8 cellular contexts compared by ENCODE assay signal in genomic region chr5:34245032-34245394, GRCh38.
DNase-seq lines count a peak whose midpoint lies in the region; ATAC-seq and TF ChIP-seq lines count a peak whose summit lies in the region.
"Not testable (repeated sequence)": the region's sequence is repeated elsewhere in the genome, so short reads cannot be mapped to it uniquely, and the experiment has no call there.

No MANE protein-coding gene starts in this region.

- H3K27me3 ChIP-seq in HAP-1 (ENCODE audit: low read depth); IMR-90 (ENCODE audit: control insufficient read depth, insufficient read depth, low read length); body of pancreas; neuron (ENCODE audit: insufficient read depth, low read length); tibial artery: not testable (repeated sequence)

- H3K4me1 ChIP-seq in HAP-1; IMR-90 (ENCODE audit: control insufficient read depth, insufficient read depth, low read length); body of pancreas; neuron (ENCODE audit: insufficient read depth, low read length); tibial artery: not testable (repeated sequence)

- TF ChIP-seq RAD21 in IMR-90 (IDR thresholded peaks at IDR 0.05; ENCODE audit: low read length), result not testable (repeated sequence)

- H2BK15ac ChIP-seq in IMR-90 (ENCODE audit: low read depth, low read length), result not testable (repeated sequence)

- H3K36me3 ChIP-seq in HAP-1 (replicated peaks); IMR-90 (ENCODE audit: control insufficient read depth, insufficient read depth, low read length); body of pancreas (replicated peaks in 1 of 2; ENCODE audit: insufficient read depth in 1 of 2, low read depth in 2 of 2); neuron (ENCODE audit: insufficient read depth, low read length); tibial artery: not testable (repeated sequence)

- H4K8ac ChIP-seq in IMR-90 (ENCODE audit: low read depth in 2 of 2, low read length in 2 of 2), result not testable (repeated sequence)

- not testable (repeated sequence) for H3K18ac ChIP-seq in IMR-90 (ENCODE audit: low read depth, low read length)

- POLR2A ChIA-PET in IMR-90 (lab: Charles Lee; ENCODE audit: unreplicated experiment), result not testable (repeated sequence)

- ATAC-seq in GM18511 (IDR thresholded peaks at IDR 0.05; ENCODE audit: unreplicated experiment), result peak; percentile 75
- peak; percentile 94 for ATAC-seq in IMR-90 (ENCODE audit: low read depth)
- peak; percentile 96 for ATAC-seq in body of pancreas
- ATAC-seq in left cardiac atrium, result peak; percentile 96 to 99

- not testable (repeated sequence) for H2BK20ac ChIP-seq in IMR-90 (ENCODE audit: low read depth, low read length)

- peak overlapping the region; percentile 32 for H3K4me3 ChIP-seq in HAP-1
- H3K4me3 ChIP-seq in IMR-90 (ENCODE audit: insufficient read depth, low read depth, low read length), result peak overlapping the region; percentile 37
- H3K4me3 ChIP-seq in WI38 (ENCODE audit: low read depth, low read length), result peak overlapping the region; percentile 34; the same call in 1 of the 2 replicates
- H3K4me3 ChIP-seq in body of pancreas, result not testable (repeated sequence)
- H3K4me3 ChIP-seq in neuron (ENCODE audit: low read length), result peak overlapping the region; percentile 37
- peak overlapping the region; percentile 63 to 65 for H3K4me3 ChIP-seq in tibial artery

- H2AK9ac ChIP-seq in IMR-90 (replicated peaks; ENCODE audit: low read depth, low read length, poor library complexity), result not testable (repeated sequence)

- H3K4me2 ChIP-seq in IMR-90 (ENCODE audit: low read depth, low read length), result not testable (repeated sequence)

- BruUV-seq in IMR-90 (replicated peaks; lab: Mats Ljungman, UMichigan), result not testable (repeated sequence)

- H3K23ac ChIP-seq in IMR-90 (ENCODE audit: low read depth, low read length), result not testable (repeated sequence)

- not testable (repeated sequence) for H4K5ac ChIP-seq in IMR-90 (ENCODE audit: low read depth, low read length)

- H3K14ac ChIP-seq in IMR-90 (replicated peaks; ENCODE audit: low read depth, low read length), result not testable (repeated sequence)

- not testable (repeated sequence) for H3K27ac ChIP-seq in IMR-90 (ENCODE audit: insufficient read depth, low read length)
- H3K27ac ChIP-seq in body of pancreas (peak overlapping the region; percentile 75 to 88 (median 86)), tibial artery (peak overlapping the region; percentile 81 to 88)

- not testable (repeated sequence) for H3K9me1 ChIP-seq in IMR-90 (ENCODE audit: insufficient read depth, low read length)

- CTCF ChIA-PET in IMR-90 (lab: Yijun Ruan, JAX), result not testable (repeated sequence)

- TF ChIP-seq POLR2A in IMR-90 (IDR thresholded peaks at IDR 0.05; ENCODE audit: low read depth, low read length); body of pancreas (IDR thresholded peaks at IDR 0.05): not testable (repeated sequence)

- H3K9me3 ChIP-seq in HAP-1; IMR-90 (ENCODE audit: control insufficient read depth, insufficient read depth, low read length); body of pancreas; neuron (ENCODE audit: low read length); tibial artery: not testable (repeated sequence)

- H4K91ac ChIP-seq in IMR-90 (ENCODE audit: insufficient read depth, low read depth, low read length), result not testable (repeated sequence)

- in situ Hi-C loops in HAP-1 (cut with MboI; ENCODE audit: low sequenced_read_pairs); IMR-90 (cut with MboI; ENCODE audit: low sequenced_read_pairs): not testable (repeated sequence)

- not testable (repeated sequence) for TF ChIP-seq CTCF in IMR-90 (conservative IDR thresholded peaks at IDR 0.05; ENCODE audit: low read depth, low read length); WI38 (IDR thresholded peaks at IDR 0.05; ENCODE audit: low read depth, low read length); body of pancreas (IDR thresholded peaks at IDR 0.05); tibial artery (IDR thresholded peaks at IDR 0.05)

- H4K20me1 ChIP-seq in IMR-90 (ENCODE audit: insufficient read depth, low read length), result not testable (repeated sequence)

- not testable (repeated sequence) for H2AK5ac ChIP-seq in IMR-90 (ENCODE audit: low read depth, low read length)

- dilution Hi-C loops in IMR-90 (cut with HindIII; ENCODE audit: low sequenced_read_pairs, unreplicated experiment), result not testable (repeated sequence)

- not testable (repeated sequence) for H3K56ac ChIP-seq in IMR-90 (ENCODE audit: extremely low read depth, insufficient read depth, low read length)

- intact Hi-C loops in IMR-90 (cut with micrococcal nuclease); body of pancreas (cut with DNase I); left cardiac atrium (cut with DNase I); tibial artery (cut with DNase I; ENCODE audit: low total_unique reads): not testable (repeated sequence)

- not testable (repeated sequence) for H3K79me1 ChIP-seq in IMR-90 (ENCODE audit: low read depth in 1 of 2, low read length in 2 of 2)

- not testable (repeated sequence) for H2BK5ac ChIP-seq in IMR-90 (ENCODE audit: low read depth, low read length, poor library complexity, severe bottlenecking)

- no CpG with 5 or more reads among the region's 31 CpGs for WGBS in IMR-90 (ENCODE audit: extremely low coverage in 2 of 2, insufficient read length in 1 of 2), 2 experiments
- WGBS in body of pancreas, 2 donors, result no CpG with 5 or more reads among the region's 31 CpGs

- not testable (repeated sequence) for H2AFZ ChIP-seq in IMR-90 (replicated peaks; ENCODE audit: low read length, poor library complexity); neuron (ENCODE audit: low read depth, low read length)

- DNase-seq in HAP-1 (ENCODE audit: low spot score in 2 of 2); IMR-90; body of pancreas; left cardiac atrium; tibial artery: not testable (repeated sequence)

- H3K4ac ChIP-seq in IMR-90 (ENCODE audit: low read depth, low read length), result not testable (repeated sequence)

- not testable (repeated sequence) for H3K9ac ChIP-seq in IMR-90 (ENCODE audit: low read depth, low read length)

- not testable (repeated sequence) for H2BK120ac ChIP-seq in IMR-90 (ENCODE audit: low read depth, low read length)
